ENCODE assay signal across 8 cellular contexts in genomic region chr14:20681348-20682126, GRCh38. TPM values are rescaled to one million over a fixed set of nuclear protein-coding genes. Genes with fewer than 3 reads are reported as not detected.
DNase-seq lines count a peak whose midpoint lies in the region; ATAC-seq and TF ChIP-seq lines count a peak whose summit lies in the region.

No MANE protein-coding gene starts in this region.

- H3K9ac ChIP-seq in SK-N-MC (ENCODE audit: insufficient read length), result peak overlapping the region; percentile 99

- H3K36me3 ChIP-seq in SK-N-MC (ENCODE audit: insufficient read depth, low read length) (no peaks in the 10 kb centered on the region), ovary (no peaks in the 10 kb centered on the region), thoracic aorta (no peaks in the 10 kb centered on the region)

- H3K9me3 ChIP-seq in SK-N-MC (ENCODE audit: low read depth, low read length), result no peaks in the 10 kb centered on the region
- no peaks in the 10 kb centered on the region for H3K9me3 ChIP-seq in ovary
- H3K9me3 ChIP-seq in thoracic aorta, result no peaks in the 10 kb centered on the region

- 0 to 1% (median 1%) methylated on average over 25 of the region's 25 CpGs for WGBS in ovary, 3 donors

- TF ChIP-seq EP300 in ovary (IDR thresholded peaks at IDR 0.05), result no peak

- no peak for TF ChIP-seq POLR2A in ovary (IDR thresholded peaks at IDR 0.05)

- DNase-seq in Ammon's horn (ENCODE audit: low spot score) (peak; percentile 82), KG1 (lab: John Stamatoyannopoulos, UW) (peak; percentile 97), SK-N-MC (ENCODE audit: low read depth, low spot score) (peak; percentile 82), Right ventricle myocardium inferior (ENCODE audit: missing footprints) (peak; percentile 85), ovary (peak; percentile 73 to 86 (median 86)), thoracic aorta (ENCODE audit: low spot score) (peak; percentile 47)
- peak; percentile 84 for DNase-seq in activated naive CD4-positive, alpha-beta T cell treated with anti-CD3 and anti-CD28 coated beads, Interleukin-2, amount 50 U/mL, for 16 hours

- TF ChIP-seq CTCF in ovary (IDR thresholded peaks at IDR 0.05) (peak in 1 of 3 donors; percentile 7), thoracic aorta (IDR thresholded peaks at IDR 0.05) (no peak)

- H3K27me3 ChIP-seq in ovary (no peaks in the 10 kb centered on the region), thoracic aorta (replicated peaks; ENCODE audit: insufficient read depth) (no peaks in the 10 kb centered on the region)

- peaks cover 4% of the 10 kb centered on the region for H3K4me1 ChIP-seq in ovary (ENCODE audit: insufficient read depth)
- H3K4me1 ChIP-seq in thoracic aorta (ENCODE audit: control insufficient read depth in 1 of 2, low read depth in 2 of 2), result peaks cover 11 to 27% of the 10 kb centered on the region in 2 donors

- peak overlapping the region; percentile 99 for H3K27ac ChIP-seq in SK-N-MC
- H3K27ac ChIP-seq in ovary, result peak overlapping the region; percentile 98
- H3K27ac ChIP-seq in thoracic aorta, result peak overlapping the region; percentile 98 to 100

- H3K4me3 ChIP-seq in SK-N-MC, result peak overlapping the region; percentile 100
- peak overlapping the region; percentile 82 for H3K4me3 ChIP-seq in ovary
- H3K4me3 ChIP-seq in thoracic aorta, result peak overlapping the region; percentile 86

- peak; percentile 16 for ATAC-seq in GM19324 (IDR thresholded peaks at IDR 0.05; ENCODE audit: low FRiP score, unreplicated experiment)
- peak; percentile 59 for ATAC-seq in Right ventricle myocardium inferior
- peak; percentile 56 for ATAC-seq in thoracic aorta (ENCODE audit: insufficient number of reproducible peaks, low FRiP score, low read depth)

- intact Hi-C loops in Right ventricle myocardium inferior (cut with DNase I) (loop anchor here (5.0 kb wide), 6 partner anchors 54 to 421 kb away; partner anchors contain the start of genes CCNB1IP1, PIP4P1, RNASE7 and TEP1), ovary (cut with DNase I) (loop anchor here (2.0 to 10.0 kb wide), 13 partner anchors 49 to 423 kb away; partner anchors contain the start of genes PARP2 (in 2 of the 4), PIP4P1 (in 2 of the 4), NDRG2 (in 1 of the 4) and TMEM253 (in 1 of the 4))

RNA-seq across cellular contexts. Expression of gene RNASE4, which starts 2.8 kb away (rescaled TPM):
- 11.9 TPM for total RNA-seq in Right ventricle myocardium inferior
- total RNA-seq in ovary, result 100 to 1,000 TPM in 3 of 7 donors, 10 to 100 TPM in 4; 42.0 to 179 (median 97.6) TPM
- polyA plus RNA-seq in ovary, result 100 to 1,000 TPM; 156 to 183 TPM
- total RNA-seq in thoracic aorta, result 10 to 100 TPM; 45.6 to 66.4 TPM

RNA-seq across cellular contexts. Expression of gene ANG, which starts 7.0 kb away (rescaled TPM):
- 4.5 TPM for total RNA-seq in Right ventricle myocardium inferior
- total RNA-seq in ovary, result 10 to 100 TPM; 13.2 to 72.8 (median 39.1) TPM
- polyA plus RNA-seq in ovary, result 10 to 100 TPM; 65.2 to 80.5 TPM
- total RNA-seq in thoracic aorta, result 10 to 100 TPM; 13.5 to 15.7 TPM

RNA-seq across cellular contexts. Expression of gene OR6S1, which starts 40.0 kb away (rescaled TPM):
- not detected for total RNA-seq in Right ventricle myocardium inferior
- not detected for total RNA-seq in ovary
- polyA plus RNA-seq in ovary, result not detected
- not detected for total RNA-seq in thoracic aorta

Comparison
In these comparisons a context has a peak if more than half of its experiments do, and no peak if none do; other contexts are left out.
1. Peak in every context shown above with its lines: DNase-seq, ATAC-seq, H3K4me3 ChIP-seq and H3K27ac ChIP-seq.
2. DNase-seq: peak in every context shown above with its lines; median percentile 97 in KG1; 86 in ovary; 85 in Right ventricle myocardium inferior; 84 in activated naive CD4-positive, alpha-beta T cell treated with anti-CD3 and anti-CD28 coated beads, Interleukin-2, amount 50 U/mL, for 16 hours; 82 in Ammon's horn; 82 in SK-N-MC; 47 in thoracic aorta.